Comparison of ENCODE assay signal across 9 cellular contexts in genomic region chr10:22704348-22705341, GRCh38. TPM values are rescaled to one million over a fixed set of nuclear protein-coding genes. Genes with fewer than 3 reads are reported as not detected.
DNase-seq lines count a peak whose midpoint lies in the region; ATAC-seq, FAIRE-seq and TF ChIP-seq lines count a peak whose summit lies in the region.
"Had no signal": no experiment of that assay in that cellular context is flagged by ENCODE, and none has a peak within 500 bp of the region (broad histone marks: within the 10 kb centered on the region; RNA-seq: fewer than 3 reads in every experiment).

No MANE protein-coding gene starts in this region.

- CTCF ChIA-PET in activated naive CD4-positive, alpha-beta T cell treated with anti-CD3 and anti-CD28 coated beads for 36 hours (lab: Charles Lee), result interaction anchor here (0.6 to 0.7 kb wide), 4 partner anchors 9 to 251 kb away, joined by 3 to 4 read pairs (median 4); no protein-coding TSS in a partner anchor

- peaks cover 56% of the 10 kb centered on the region for H3K4me1 ChIP-seq in OCI-LY3 (ENCODE audit: low read length)
- H3K4me1 ChIP-seq in kidney (ENCODE audit: control insufficient read depth in 1 of 2, insufficient read depth in 1 of 2, low read depth in 1 of 2, low read length in 2 of 2), result peaks cover 4 to 11% of the 10 kb centered on the region in 2 donors

- peak overlapping the region; percentile 95 for H3K27ac ChIP-seq in OCI-LY3 (ENCODE audit: low read length)
- no peak overlapping the region for H3K27ac ChIP-seq in kidney (ENCODE audit: low read depth in 2 of 2, low read length in 2 of 2)

- H3K36me3 ChIP-seq in OCI-LY3 (replicated peaks; ENCODE audit: low read depth, low read length), result peaks cover 16% of the 10 kb centered on the region
- H3K36me3 ChIP-seq in kidney (ENCODE audit: control insufficient read depth in 1 of 2, insufficient read depth in 2 of 2, low read length in 2 of 2), result no peaks in the 10 kb centered on the region

- no peak for FAIRE-seq in kidney (lab: Jason Lieb, UNC)

- H3K9me3 ChIP-seq in OCI-LY3 (ENCODE audit: insufficient read depth, low read length) (0 out of 2 replicates have a peak, but pooled peaks cover 3% of the 10 kb centered on the region), kidney (ENCODE audit: control insufficient read depth in 1 of 2, low read length in 2 of 2) (no peaks in the 10 kb centered on the region)

- no peak overlapping the region for H3K4me3 Mint-ChIP-seq in activated naive CD4-positive, alpha-beta T cell treated with anti-CD3 and anti-CD28 coated beads for 36 hours

- H3K79me2 ChIP-seq in OCI-LY3 (ENCODE audit: low read length), result peaks cover 94% of the 10 kb centered on the region

- peak; percentile 44 for ATAC-seq in HG02623 (IDR thresholded peaks at IDR 0.05; ENCODE audit: unreplicated experiment)
- ATAC-seq in sciatic nerve, result peak; percentile 39

- peak overlapping the region; percentile 100 for H3K4me2 ChIP-seq in OCI-LY3 (ENCODE audit: low read length)

- peak overlapping the region; percentile 46 for H3K27ac Mint-ChIP-seq in activated naive CD4-positive, alpha-beta T cell treated with anti-CD3 and anti-CD28 coated beads for 36 hours

- H3K4me3 ChIP-seq in OCI-LY3 (ENCODE audit: low read length), result peak overlapping the region; percentile 77
- H3K4me3 ChIP-seq in kidney (ENCODE audit: low read length in 2 of 2), result no peak overlapping the region

- no peaks in the 10 kb centered on the region for H3K27me3 ChIP-seq in OCI-LY3 (ENCODE audit: low read depth, low read length)

- peaks cover 24% of the 10 kb centered on the region for H3K36me3 Mint-ChIP-seq in activated naive CD4-positive, alpha-beta T cell treated with anti-CD3 and anti-CD28 coated beads for 36 hours (ENCODE audit: low read depth)

- peaks cover 28% of the 10 kb centered on the region for H4K20me1 ChIP-seq in OCI-LY3 (ENCODE audit: insufficient read depth, low read length)

- no peaks in the 10 kb centered on the region for H3K27me3 Mint-ChIP-seq in activated naive CD4-positive, alpha-beta T cell treated with anti-CD3 and anti-CD28 coated beads for 36 hours (ENCODE audit: low read depth)

- no peak overlapping the region for H2AFZ ChIP-seq in OCI-LY3 (ENCODE audit: low read depth, low read length)

- DNase-seq in activated naive CD4-positive, alpha-beta T cell treated with anti-CD3 and anti-CD28 coated beads for 36 hours, result no peak
- DNase-seq in activated naive CD4-positive, alpha-beta T cell treated with Interleukin-2 at 50 U/mL for 16 hours, result no peak
- no peak for DNase-seq in sciatic nerve (ENCODE audit: low spot score)
- DNase-seq in pons (ENCODE audit: low spot score), result no peak
- no peak for DNase-seq in NCI-H2227 (lab: John Stamatoyannopoulos, UW; ENCODE audit: unreplicated experiment)
- no peak for DNase-seq in kidney
- DNase-seq: activated CD4-positive, alpha-beta T cell treated with anti-CD3 and anti-CD28 coated beads for 4 hours had no signal

- no peak for TF ChIP-seq CTCF in OCI-LY3 (IDR thresholded peaks at IDR 0.05; ENCODE audit: low read depth, low read length)
- TF ChIP-seq CTCF in kidney (IDR thresholded peaks at IDR 0.05; ENCODE audit: borderline replicate concordance, extremely low read depth, insufficient read depth), result no peak

- peaks cover 94% of the 10 kb centered on the region for H3K4me1 Mint-ChIP-seq in activated naive CD4-positive, alpha-beta T cell treated with anti-CD3 and anti-CD28 coated beads for 36 hours (ENCODE audit: low read depth)

- intact Hi-C loops in activated naive CD4-positive, alpha-beta T cell treated with anti-CD3 and anti-CD28 coated beads for 36 hours (cut with micrococcal nuclease), result loop anchor here (1.0 kb wide), 1 partner anchor 9 kb away; no protein-coding TSS in a partner anchor
- intact Hi-C loops in sciatic nerve (cut with DNase I), result no loop called here
- intact Hi-C loops in kidney (cut with DNase I), result loop anchor here (10.0 kb wide), 1 partner anchor 110 kb away; no protein-coding TSS in a partner anchor

- H3K9ac ChIP-seq in OCI-LY3 (ENCODE audit: low read length) (peak overlapping the region; percentile 80), kidney (ENCODE audit: low read length in 2 of 2) (no peak overlapping the region)

- no peaks in the 10 kb centered on the region for H3K9me3 Mint-ChIP-seq in activated naive CD4-positive, alpha-beta T cell treated with anti-CD3 and anti-CD28 coated beads for 36 hours

RNA-seq across cellular contexts. Expression of gene PIP4K2A, which starts 9.7 kb away (rescaled TPM):
- total RNA-seq in activated naive CD4-positive, alpha-beta T cell treated with anti-CD3 and anti-CD28 coated beads for 36 hours, result 10 to 100 TPM; 68.0 to 74.1 TPM
- total RNA-seq in sciatic nerve (64.2 TPM), kidney (54.6 TPM)
- 12.2 TPM for polyA plus RNA-seq in kidney (ENCODE audit: insufficient read depth, low read depth, low replicate concordance)
